ENCODE assay signal across 22 cellular contexts in genomic region chr4:89136525-89136924, GRCh38. TPM values are rescaled to one million over a fixed set of nuclear protein-coding genes. Genes with fewer than 3 reads are reported as not detected.
DNase-seq lines count a peak whose midpoint lies in the region; ATAC-seq, FAIRE-seq and TF ChIP-seq lines count a peak whose summit lies in the region.
"Had no signal": no experiment of that assay in that cellular context is flagged by ENCODE, and none has a peak within 500 bp of the region (broad histone marks: within the 10 kb centered on the region; RNA-seq: fewer than 3 reads in every experiment).

No MANE protein-coding gene starts in this region.

- no peaks in the 10 kb centered on the region for H3K23me2 ChIP-seq in H1 (ENCODE audit: low read depth, low read length)

- no peak for TF ChIP-seq RAD21 in H1 (IDR thresholded peaks at IDR 0.05 in 1 of 2, conservative IDR thresholded peaks at IDR 0.05 in 1 of 2; ENCODE audit: low read depth in 2 of 2, low read length in 2 of 2)

- FAIRE-seq in H1 (lab: Jason Lieb, UNC): peak; percentile 48
- FAIRE-seq: GM12892 had no signal

- H2BK120ac ChIP-seq in H1 (replicated peaks; ENCODE audit: low read depth, low read length): no peak overlapping the region

- no peaks in the 10 kb centered on the region for H3K79me2 ChIP-seq in H1 (ENCODE audit: control insufficient read depth in 1 of 2, insufficient read depth in 2 of 2, low read length in 2 of 2)

- H3K27me3 Mint-ChIP-seq in mesothelial cell of epicardium (ENCODE audit: low read depth): no peaks in the 10 kb centered on the region
- H3K27me3 Mint-ChIP-seq: activated CD4-positive, alpha-beta memory T cell treated with anti-CD3 and anti-CD28 coated beads for 36 hours; activated naive CD4-positive, alpha-beta T cell treated with anti-CD3 and anti-CD28 coated beads, Interleukin-2, amount 50 U/mL, for 24 hours had no signal

- H3K4me3 ChIP-seq in RWPE2 (ENCODE audit: severe bottlenecking) (no peak overlapping the region), H1 (ENCODE audit: extremely low read depth in 1 of 4, insufficient read depth in 2 of 4, low read depth in 3 of 4, low read length in 4 of 4) (no peak overlapping the region), tibial nerve (no peak overlapping the region)
- H3K4me3 ChIP-seq: lower lobe of right lung, ovary, skin epidermis, uterus had no signal

- peak; percentile 69 for DNase-seq in ELR (ENCODE audit: low read depth)
- no peak for DNase-seq in RWPE2 (ENCODE audit: low spot score)
- DNase-seq in H1 (ENCODE audit: low read depth in 1 of 2, low spot score in 2 of 2): no peak
- DNase-seq in mesothelial cell of epicardium (ENCODE audit: low spot score in 2 of 2, unreplicated experiment in 2 of 2): no peak
- no peak for DNase-seq in SK-N-DZ (ENCODE audit: low spot score)
- no peak for DNase-seq in tibial nerve (ENCODE audit: low spot score in 2 of 2)
- DNase-seq: activated CD4-positive, alpha-beta memory T cell treated with anti-CD3 and anti-CD28 coated beads for 36 hours; activated T-cell treated with anti-CD3 and anti-CD28 coated beads, Interleukin-2, amount 50 U/mL, for 1 hour; AML-193; head of caudate nucleus; lower lobe of right lung; NCI-H1436; NCI-H2171 treated with DMSO at 0.1 percent for 48 hours; ovary; stimulated activated CD4-positive, alpha-beta T cell treated with anti-CD3 and anti-CD28 coated beads, Interleukin-4, amount 100 ng/mL, for 1 hour; uterus had no signal

- WGBS in H1 (ENCODE audit: extremely low coverage in 1 of 2, insufficient coverage in 1 of 2, insufficient read length in 1 of 2, insufficient replicate concordance in 2 of 2, low coverage in 1 of 2, low lambda C conversion rate in 2 of 2, missing lambda C conversion rate in 1 of 2), 2 experiments: 80% methylated on average over 3 of the region's 3 CpGs; no CpG with 5 or more reads in 1 of the 2 experiments
- WGBS in tibial nerve, 2 donors: 55 to 57% methylated on average over 3 of the region's 3 CpGs

- no peak overlapping the region for H4K5ac ChIP-seq in H1 (ENCODE audit: insufficient read length, low read depth, low read length)

- TF ChIP-seq CTCF in RWPE2 (IDR thresholded peaks at IDR 0.05; ENCODE audit: poor library complexity, severe bottlenecking): no peak
- no peak for TF ChIP-seq CTCF in H1 (IDR thresholded peaks at IDR 0.05; ENCODE audit: control extremely low read depth in 1 of 3, insufficient read depth in 1 of 3, low read depth in 1 of 3, low read length in 3 of 3)
- TF ChIP-seq CTCF in mesothelial cell of epicardium (IDR thresholded peaks at IDR 0.05; ENCODE audit: unreplicated experiment): no peak
- no peak for TF ChIP-seq CTCF in tibial nerve (IDR thresholded peaks at IDR 0.05)

- H3K9me3 ChIP-seq in RWPE2 (ENCODE audit: severe bottlenecking) (no peaks in the 10 kb centered on the region), H1 (ENCODE audit: insufficient read depth in 2 of 2, low read depth in 1 of 2, low read length in 1 of 2) (no peaks in the 10 kb centered on the region), tibial nerve (no peaks in the 10 kb centered on the region)
- H3K9me3 ChIP-seq: lower lobe of right lung, ovary, uterus had no signal

- H2BK20ac ChIP-seq in H1 (ENCODE audit: low read length): no peak overlapping the region

- H4K20me1 ChIP-seq in H1 (replicated peaks in 1 of 2; ENCODE audit: control insufficient read depth in 1 of 2, insufficient read depth in 2 of 2, low read length in 2 of 2): no peaks in the 10 kb centered on the region

- H3K27ac Mint-ChIP-seq in mesothelial cell of epicardium: peak overlapping the region; percentile 39
- H3K27ac Mint-ChIP-seq: activated CD4-positive, alpha-beta memory T cell treated with anti-CD3 and anti-CD28 coated beads for 36 hours; activated naive CD4-positive, alpha-beta T cell treated with anti-CD3 and anti-CD28 coated beads, Interleukin-2, amount 50 U/mL, for 24 hours; brain had no signal

- peaks cover 24% of the 10 kb centered on the region for H3K4me1 Mint-ChIP-seq in mesothelial cell of epicardium
- H3K4me1 Mint-ChIP-seq: activated naive CD4-positive, alpha-beta T cell treated with anti-CD3 and anti-CD28 coated beads, Interleukin-2, amount 50 U/mL, for 24 hours had no signal

- no peak overlapping the region for H3K4me3 Mint-ChIP-seq in mesothelial cell of epicardium
- H3K4me3 Mint-ChIP-seq: activated CD4-positive, alpha-beta memory T cell treated with anti-CD3 and anti-CD28 coated beads for 36 hours; activated naive CD4-positive, alpha-beta T cell treated with anti-CD3 and anti-CD28 coated beads, Interleukin-2, amount 50 U/mL, for 24 hours; brain had no signal

- no peak overlapping the region for H3K4me2 ChIP-seq in H1 (ENCODE audit: insufficient read depth in 1 of 2, low read depth in 2 of 2, low read length in 2 of 2)

- H3K27ac ChIP-seq in RWPE2 (ENCODE audit: poor library complexity, severe bottlenecking) (no peak overlapping the region), H1 (ENCODE audit: low read depth, low read length) (no peak overlapping the region), tibial nerve (no peak overlapping the region)
- H3K27ac ChIP-seq: lower lobe of right lung, ovary, skin epidermis, uterus had no signal

- no peak overlapping the region for H3K18ac ChIP-seq in H1 (ENCODE audit: extremely low read depth, low read length)

- H3K79me1 ChIP-seq in H1 (ENCODE audit: low read depth, low read length): no peaks in the 10 kb centered on the region

- ATAC-seq in RWPE2 (ENCODE audit: low read depth) (peak; percentile 38; the same call in 1 of the 3 replicates), HG02642 (IDR thresholded peaks at IDR 0.05; ENCODE audit: poor library complexity, unreplicated experiment) (no peak), GM21381 (IDR thresholded peaks at IDR 0.05; ENCODE audit: unreplicated experiment) (no peak)
- ATAC-seq: lower lobe of right lung had no signal

- no peak overlapping the region for H2BK5ac ChIP-seq in H1 (ENCODE audit: low read depth, low read length)

- H2BK12ac ChIP-seq in H1 (ENCODE audit: low read depth, low read length): no peak overlapping the region

- POLR2A ChIA-PET in H1 (lab: Charles Lee; ENCODE audit: partially characterized antibody): no interaction called here

- no peaks in the 10 kb centered on the region for H3K36me3 Mint-ChIP-seq in mesothelial cell of epicardium
- H3K36me3 Mint-ChIP-seq: activated CD4-positive, alpha-beta memory T cell treated with anti-CD3 and anti-CD28 coated beads for 36 hours; activated naive CD4-positive, alpha-beta T cell treated with anti-CD3 and anti-CD28 coated beads, Interleukin-2, amount 50 U/mL, for 24 hours; brain had no signal

- no peak overlapping the region for H4K8ac ChIP-seq in H1 (ENCODE audit: extremely low read depth, insufficient read depth, low read length)

- H3K14ac ChIP-seq in H1 (ENCODE audit: insufficient read length): no peak overlapping the region

- H3K4me1 ChIP-seq in RWPE2 (ENCODE audit: insufficient read depth, poor library complexity, severe bottlenecking): peaks cover 3% of the 10 kb centered on the region
- peaks cover 0 to 3% (median 1%) of the 10 kb centered on the region in 4 experiments; a peak in 3 of 7 replicates for H3K4me1 ChIP-seq in H1 (replicated peaks in 1 of 4; ENCODE audit: control insufficient read depth in 3 of 4, insufficient read depth in 4 of 4, low read length in 3 of 4)
- H3K4me1 ChIP-seq in tibial nerve: peaks cover 0 to 8% (median 2%) of the 10 kb centered on the region in 4 donors
- H3K4me1 ChIP-seq: lower lobe of right lung, uterus had no signal

- no peak overlapping the region for H3K56ac ChIP-seq in H1 (replicated peaks; ENCODE audit: insufficient read length, low read depth, low read length)

- no peak overlapping the region for H2AFZ ChIP-seq in H1 (ENCODE audit: low read length)

- H4K91ac ChIP-seq in H1 (replicated peaks; ENCODE audit: insufficient read length, low read length): no peak overlapping the region

- CTCF ChIA-PET in H1 (lab: Charles Lee; ENCODE audit: partially characterized antibody): interaction anchor here (1.3 to 2.3 kb wide), 4 partner anchors 10 to 26 kb away, joined by 4 to 7 read pairs (median 6); no protein-coding TSS in a partner anchor

- H3K36me3 ChIP-seq in RWPE2 (ENCODE audit: low read depth) (no peaks in the 10 kb centered on the region), H1 (ENCODE audit: control insufficient read depth in 2 of 4, insufficient read depth in 4 of 4, low read length in 3 of 4) (no peaks in the 10 kb centered on the region), tibial nerve (no peaks in the 10 kb centered on the region)
- H3K36me3 ChIP-seq: lower lobe of right lung, ovary, uterus had no signal

- no peak overlapping the region for H2BK15ac ChIP-seq in H1 (ENCODE audit: low read length)

- no peak overlapping the region for H2AK5ac ChIP-seq in H1 (ENCODE audit: low read depth, low read length)

- no peak for TF ChIP-seq POLR2A in H1 (IDR thresholded peaks at IDR 0.05; ENCODE audit: control extremely low read depth in 1 of 2, low read depth in 2 of 2, low read length in 2 of 2)
- TF ChIP-seq POLR2A in tibial nerve (IDR thresholded peaks at IDR 0.05): no peak

- no peak overlapping the region for H3K4ac ChIP-seq in H1 (replicated peaks; ENCODE audit: insufficient read length, low read depth, low read length)

- H3K9ac ChIP-seq in H1 (replicated peaks in 1 of 4; ENCODE audit: extremely low read depth in 1 of 4, low read depth in 3 of 4, low read length in 3 of 4): no peak overlapping the region

- H3K23ac ChIP-seq in H1 (ENCODE audit: insufficient read length): no peak overlapping the region

- no peaks in the 10 kb centered on the region for H3K9me3 Mint-ChIP-seq in mesothelial cell of epicardium
- H3K9me3 Mint-ChIP-seq: activated CD4-positive, alpha-beta memory T cell treated with anti-CD3 and anti-CD28 coated beads for 36 hours; activated naive CD4-positive, alpha-beta T cell treated with anti-CD3 and anti-CD28 coated beads, Interleukin-2, amount 50 U/mL, for 24 hours; brain had no signal

- no peak for TF ChIP-seq EP300 in H1 (IDR thresholded peaks at IDR 0.05; ENCODE audit: borderline replicate concordance in 1 of 2, low read depth in 2 of 2, low read length in 2 of 2)
- TF ChIP-seq EP300 in tibial nerve (IDR thresholded peaks at IDR 0.05): no peak

- H3K27me3 ChIP-seq in RWPE2 (ENCODE audit: insufficient read depth, poor library complexity, severe bottlenecking): no peaks in the 10 kb centered on the region
- H3K27me3 ChIP-seq in H1 (replicated peaks in 1 of 4; ENCODE audit: control insufficient read depth in 3 of 4, extremely low read depth in 1 of 4, insufficient read depth in 3 of 4, low read length in 3 of 4): no peaks in the 10 kb centered on the region; a peak in 1 of 7 replicates
- H3K27me3 ChIP-seq in tibial nerve: no peaks in the 10 kb centered on the region
- H3K27me3 ChIP-seq: ovary, uterus had no signal

RNA-seq across cellular contexts. Expression of gene TIGD2, which starts 25.2 kb away (rescaled TPM):
- 5.7 and 5.9 TPM in 2 replicates for total RNA-seq in H1 (2021; fragmentation: NEBNext Ultra II Directional; extraction: Animal tissue kit (Norgen Biotek cat#: 25700))
- 1.8 and 2.4 TPM in 2 replicates for polyA plus RNA-seq in H1 (2011; rRNA removed)
- 2.1 TPM for polyA plus RNA-seq in H1 (2011; cell fraction: cytosol; rRNA removed)
- 1.8 TPM for polyA plus RNA-seq in H1 (2011; cell fraction: nucleus; rRNA removed)
- polyA plus RNA-seq in H1 (2012, experiment 1 of 2): 3.5 to 5.7 TPM (median 3.7 TPM) in 4 replicates
- polyA plus RNA-seq in H1 (2012, experiment 2 of 2): 0.62 TPM
- polyA plus RNA-seq in H1 (2013, experiment 1 of 2): 4.3 TPM
- 4.1 TPM for polyA plus RNA-seq in H1 (2013, experiment 2 of 2)
- polyA minus RNA-seq in H1 (2011; rRNA and poly(A)+ RNA removed): 3.2 and 5.1 TPM in 2 replicates
- 1.7 TPM for polyA minus RNA-seq in H1 (2011; cell fraction: cytosol; rRNA and poly(A)+ RNA removed)
- polyA minus RNA-seq in H1 (2011; cell fraction: nucleus; rRNA and poly(A)+ RNA removed): 7.4 TPM
- total RNA-seq in mesothelial cell of epicardium (10.7 to 11.5 TPM (median 10.8 TPM) in 3 replicates), tibial nerve (1 to 10 TPM; 1.9 to 3.6 (median 2.0) TPM)
- polyA plus RNA-seq in SK-N-DZ (2014; cell fraction: cytosol; rRNA removed): 6.2 and 7.1 TPM in 2 replicates
- polyA plus RNA-seq in SK-N-DZ (2014; cell fraction: nucleus; rRNA removed): 3.1 and 3.4 TPM in 2 replicates
